ENCODE assay signal across 1 cellular context in the genomic region with DNA sequence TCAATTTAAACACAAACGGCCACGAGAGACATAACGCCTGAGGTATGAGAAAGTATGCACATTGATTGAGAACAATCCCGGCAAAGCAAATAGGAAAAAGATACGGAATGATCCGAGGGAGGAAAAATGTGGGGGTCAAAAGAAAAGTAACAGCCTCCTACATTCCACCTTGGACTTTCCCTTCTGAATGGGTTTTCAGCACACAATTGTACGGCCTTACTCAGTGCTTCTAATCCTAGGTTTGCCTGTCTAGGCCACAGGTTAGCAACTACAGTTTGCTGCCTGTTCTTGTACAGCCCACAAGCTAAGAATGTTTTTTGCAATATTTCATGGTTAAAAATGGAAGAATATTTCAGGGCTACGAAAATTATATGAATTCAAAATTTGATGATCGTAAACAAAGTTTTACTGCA.
TF ChIP-seq lines count a peak whose summit lies in the region.

No MANE protein-coding gene starts in this region.

TF ChIP-seq in SK-N-SH treated with all-trans-retinoic acid at 6 μM for 48 hours, 23 proteins besides CTCF, POLR2A, EP300 and RAD21 (continued from another document):
- no peak for TF ChIP-seq TCF4 (CRISPR knock-in tag; IDR thresholded peaks at IDR 0.05; ENCODE audit: borderline replicate concordance)
